ENCODE assay signal across 8 cellular contexts in the genomic region with DNA sequence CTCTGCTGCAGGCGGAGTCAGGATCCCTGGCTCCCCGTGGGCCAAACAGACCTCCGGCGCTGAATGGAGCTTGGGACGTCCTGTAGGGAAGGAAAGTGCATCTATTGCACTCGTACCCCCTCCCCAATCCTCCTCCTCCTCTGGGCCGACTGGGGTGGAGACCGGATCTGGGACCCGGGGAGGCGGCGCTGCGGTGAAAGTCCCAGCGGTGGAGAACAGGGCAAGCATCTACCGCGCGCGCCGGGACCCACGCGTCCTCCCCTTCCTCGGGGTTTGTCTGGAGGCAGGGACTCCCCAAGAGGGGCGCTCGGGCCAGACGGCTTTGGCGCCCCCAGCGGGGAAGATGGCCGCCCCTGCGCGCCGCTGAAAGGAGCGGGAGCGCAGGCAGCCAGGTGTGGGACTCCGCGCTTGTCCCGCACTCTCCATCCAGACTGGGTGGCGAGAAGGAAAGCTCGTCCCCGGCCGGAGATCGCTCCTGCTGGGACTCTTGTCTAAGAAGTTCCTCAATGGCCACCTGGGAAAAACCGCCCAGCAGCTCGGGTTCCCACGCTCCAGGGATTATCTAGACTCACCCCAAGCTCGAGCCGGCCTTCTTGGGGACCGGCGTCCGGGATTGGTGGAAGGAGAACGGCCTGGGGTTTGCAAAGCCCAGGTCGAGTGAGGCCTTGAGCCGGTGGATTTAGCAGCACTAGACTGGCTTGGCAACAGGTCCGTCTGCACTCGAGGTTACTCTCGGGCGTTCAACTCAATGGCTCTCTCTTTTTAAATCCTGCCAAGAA. TPM values are rescaled to one million over a fixed set of nuclear protein-coding genes. Genes with fewer than 3 reads are reported as not detected.
DNase-seq lines count a peak whose midpoint lies in the region; ATAC-seq and FAIRE-seq lines count a peak whose summit lies in the region.

No MANE protein-coding gene starts in this region.

- intact Hi-C loops in left ventricle myocardium superior (cut with micrococcal nuclease), result no loop called here
- intact Hi-C loops in posterior vena cava (cut with DNase I), result no loop called here

- DNase-seq in ELR (ENCODE audit: low read depth) (peak; percentile 34), HCEC 1CT (peak; percentile 32), NCI-H748 treated with DMSO at 0.1 percent for 48 hours (lab: John Stamatoyannopoulos, UW) (peak; percentile 18), amniotic epithelial cell (ENCODE audit: low read depth) (peak; percentile 52), left ventricle myocardium superior (peak; percentile 68), posterior vena cava (ENCODE audit: low spot score) (peak; percentile 88), HTR-8/SVneo (ENCODE audit: insufficient read length, low spot score) (no peak)

- no peak for FAIRE-seq in HTR-8/SVneo (lab: Jason Lieb, UNC)

- ATAC-seq in left ventricle myocardium superior (peak; percentile 52), GM21360 (IDR thresholded peaks at IDR 0.05; ENCODE audit: unreplicated experiment) (no peak)

RNA-seq across cellular contexts. Expression of gene FADS2, which starts 0.7 kb away (rescaled TPM):
- total RNA-seq in left ventricle myocardium superior, result 24.7 TPM
- 100 to 1,000 TPM in 1 of 2 donors, 10 to 100 TPM in 1; 60.3 to 123 TPM for total RNA-seq in posterior vena cava

RNA-seq across cellular contexts. Expression of gene FADS1, which starts 12.0 kb away (rescaled TPM):
- total RNA-seq in left ventricle myocardium superior (26.3 TPM), posterior vena cava (10 to 100 TPM; 28.8 to 29.8 TPM)

RNA-seq across cellular contexts. Expression of gene FEN1, which starts 36.1 kb away (rescaled TPM):
- total RNA-seq in left ventricle myocardium superior (6.4 TPM), posterior vena cava (1 to 10 TPM; 4.6 to 6.0 TPM)

RNA-seq across cellular contexts. Expression of gene TMEM258, which starts 36.4 kb away (rescaled TPM):
- 130 TPM for total RNA-seq in left ventricle myocardium superior
- 10 to 100 TPM; 78.2 to 84.7 TPM for total RNA-seq in posterior vena cava
